9 cellular contexts compared by ENCODE assay signal in genomic region chr17:39671651-39672521, GRCh38. TPM values are rescaled to one million over a fixed set of nuclear protein-coding genes. Genes with fewer than 3 reads are reported as not detected.
DNase-seq lines count a peak whose midpoint lies in the region; ATAC-seq and TF ChIP-seq lines count a peak whose summit lies in the region.
"Had no signal": no experiment of that assay in that cellular context is flagged by ENCODE, and none has a peak within 500 bp of the region (broad histone marks: within the 10 kb centered on the region; RNA-seq: fewer than 3 reads in every experiment).

No MANE protein-coding gene starts in this region.

- peaks cover 40 to 43% of the 10 kb centered on the region in 2 donors for H3K4me1 ChIP-seq in mucosa of rectum (ENCODE audit: control insufficient read depth in 2 of 2, insufficient read depth in 2 of 2, low read length in 2 of 2)

- peaks cover 0 to 1% of the 10 kb centered on the region in 2 donors for H3K36me3 ChIP-seq in mucosa of rectum (ENCODE audit: control insufficient read depth in 2 of 2, insufficient read depth in 2 of 2, low read length in 2 of 2)
- H3K36me3 ChIP-seq: neutrophil had no signal

- H3K9me3 ChIP-seq in mucosa of rectum (ENCODE audit: control insufficient read depth in 2 of 2, low read length in 2 of 2), result no peaks in the 10 kb centered on the region
- H3K9me3 ChIP-seq: neutrophil had no signal

- no peak for ATAC-seq in GM21367 (IDR thresholded peaks at IDR 0.05; ENCODE audit: unreplicated experiment)

- H3K4me3 ChIP-seq in mucosa of rectum (ENCODE audit: low read length in 2 of 2), result no peak overlapping the region
- H3K4me3 ChIP-seq: SK-N-MC had no signal

- DNase-seq in GM10266 (ENCODE audit: extremely low spot score), result no peak
- DNase-seq in NCI-H2227 treated with DMSO at 0.1 percent for 48 hours (lab: John Stamatoyannopoulos, UW), result peak; percentile 32
- peak; percentile 71 for DNase-seq in dermis blood vessel endothelial cell
- no peak for DNase-seq in COLO829 (ENCODE audit: low spot score)
- DNase-seq in cortex of kidney (lab: John Stamatoyannopoulos, UW), result no peak

- H3K9ac ChIP-seq in mucosa of rectum (ENCODE audit: low read depth in 1 of 2, low read length in 2 of 2), result peak overlapping the region; percentile 52 to 58

- H3K27me3 ChIP-seq in mucosa of rectum (ENCODE audit: control insufficient read depth in 2 of 2, insufficient read depth in 2 of 2, low read length in 2 of 2), result peaks cover 10 to 13% of the 10 kb centered on the region in 2 donors

- TF ChIP-seq CTCF in GM10266 (IDR thresholded peaks at IDR 0.05; ENCODE audit: control insufficient read depth, insufficient read depth, low read depth, missing control alignments), result peak; percentile 53

- H3K27ac ChIP-seq in mucosa of rectum (ENCODE audit: low read depth in 2 of 2, low read length in 2 of 2), result peak overlapping the region; percentile 63 to 65
- H3K27ac ChIP-seq: neutrophil, SK-N-MC had no signal

RNA-seq across cellular contexts. Expression of gene PNMT, which starts 3.6 kb away (rescaled TPM):
- total RNA-seq in dermis blood vessel endothelial cell, result 1.2 and 1.7 TPM in 2 replicates

RNA-seq across cellular contexts. Expression of gene TCAP, which starts 6.7 kb away (rescaled TPM):
- 0.60 and 0.68 TPM in 2 replicates for total RNA-seq in dermis blood vessel endothelial cell

RNA-seq across cellular contexts. Expression of gene PGAP3, which starts 16.0 kb away (rescaled TPM):
- 4.0 and 5.4 TPM in 2 replicates for total RNA-seq in dermis blood vessel endothelial cell

RNA-seq across cellular contexts. Expression of gene ERBB2, which starts 28.0 kb away (rescaled TPM):
- total RNA-seq in dermis blood vessel endothelial cell, result 3.4 and 4.4 TPM in 2 replicates

RNA-seq across cellular contexts. Expression of gene STARD3, which starts 34.9 kb away (rescaled TPM):
- total RNA-seq in dermis blood vessel endothelial cell, result 46.6 and 73.2 TPM in 2 replicates

Comparison
In these comparisons a context has a peak if more than half of its experiments do, and no peak if none do; other contexts are left out.
1. DNase-seq: peak in NCI-H2227 treated with DMSO at 0.1 percent for 48 hours (single experiment) and dermis blood vessel endothelial cell (single experiment); none in GM10266 (single experiment), COLO829 (single experiment) and cortex of kidney (single experiment).